29 cellular contexts compared by ENCODE assay signal in genomic region chr9:89943309-89943708, GRCh38.
"Had no signal": no experiment of that assay in that cellular context is flagged by ENCODE, and none has a peak within 500 bp of the region (broad histone marks: within the 10 kb centered on the region; RNA-seq: fewer than 3 reads in every experiment).

No MANE protein-coding gene starts in this region.

- H3K27ac Mint-ChIP-seq: activated CD4-positive, alpha-beta memory T cell treated with anti-CD3 and anti-CD28 coated beads for 36 hours; activated CD4-positive, alpha-beta T cell treated with anti-CD3 and anti-CD28 coated beads for 36 hours; activated CD4-positive, alpha-beta T cell treated with anti-CD3 and anti-CD28 coated beads, Interleukin-2, amount 10 ng/mL, durations not matched to agents 24 days and 14 days; activated CD8-positive, alpha-beta T cell treated with anti-CD3 and anti-CD28 coated beads, Interleukin-2, amount 10 ng/mL, durations not matched to agents 7 days and 5 days; activated naive CD4-positive, alpha-beta T cell treated with anti-CD3 and anti-CD28 coated beads, Interleukin-2, amount 10 ng/mL, durations not matched to agents 7 days and 5 days; activated naive CD4-positive, alpha-beta T cell treated with anti-CD3 and anti-CD28 coated beads, Interleukin-2, amount 50 U/mL, for 72 hours; activated naive CD8-positive, alpha-beta T cell treated with anti-CD3 and anti-CD28 coated beads, Interleukin-2, amount 10 ng/mL, durations not matched to agents 7 days and 5 days; activated T-cell treated with anti-CD3 and anti-CD28 coated beads, Interleukin-2, amount 50 U/mL, for 24 hours; activated T-cell treated with anti-CD3 and anti-CD28 coated beads, Interleukin-2, amount 50 U/mL, for 72 hours; brain; dendritic cell treated with granulocyte-macrophage colony-stimulating factor and Interleukin-4, amounts not matched to agents 40 ng/mL and 50 ng/mL, for 4 days had no signal

- H3K27ac ChIP-seq: ascending aorta, breast epithelium, cardiac muscle cell, coronary artery, dorsolateral prefrontal cortex, foreskin keratinocyte, gastrocnemius medialis had no signal

- H3K4me3 ChIP-seq: ascending aorta, breast epithelium, cardiac muscle cell, coronary artery, dorsolateral prefrontal cortex, esophagus muscularis mucosa, gastrocnemius medialis had no signal

- H3K4me1 Mint-ChIP-seq: activated naive CD4-positive, alpha-beta T cell treated with anti-CD3 and anti-CD28 coated beads, Interleukin-2, amount 10 ng/mL, durations not matched to agents 7 days and 5 days; activated naive CD8-positive, alpha-beta T cell treated with anti-CD3 and anti-CD28 coated beads, Interleukin-2, amount 10 ng/mL, durations not matched to agents 7 days and 5 days; central memory CD8-positive, alpha-beta T cell had no signal

- H3K9me3 Mint-ChIP-seq: activated CD4-positive, alpha-beta memory T cell treated with anti-CD3 and anti-CD28 coated beads for 36 hours; activated naive CD4-positive, alpha-beta T cell treated with anti-CD3 and anti-CD28 coated beads, Interleukin-2, amount 10 ng/mL, durations not matched to agents 7 days and 5 days; activated naive CD8-positive, alpha-beta T cell treated with anti-CD3 and anti-CD28 coated beads, Interleukin-2, amount 10 ng/mL, durations not matched to agents 7 days and 5 days; activated T-cell treated with anti-CD3 and anti-CD28 coated beads, Interleukin-2, amount 50 U/mL, for 24 hours; central memory CD8-positive, alpha-beta T cell; dendritic cell treated with granulocyte-macrophage colony-stimulating factor and Interleukin-4, amounts not matched to agents 40 ng/mL and 50 ng/mL, for 4 days had no signal

- H3K36me3 Mint-ChIP-seq: activated CD4-positive, alpha-beta memory T cell treated with anti-CD3 and anti-CD28 coated beads for 36 hours; activated naive CD4-positive, alpha-beta T cell treated with anti-CD3 and anti-CD28 coated beads, Interleukin-2, amount 10 ng/mL, durations not matched to agents 7 days and 5 days; activated naive CD8-positive, alpha-beta T cell treated with anti-CD3 and anti-CD28 coated beads, Interleukin-2, amount 10 ng/mL, durations not matched to agents 7 days and 5 days; brain had no signal

- H3K27me3 ChIP-seq: ascending aorta, cardiac muscle cell, esophagus muscularis mucosa, gastrocnemius medialis had no signal

- H3K9me3 ChIP-seq: ascending aorta, breast epithelium, esophagus muscularis mucosa, gastrocnemius medialis had no signal

- H3K36me3 ChIP-seq: ascending aorta, breast epithelium, cardiac muscle cell, esophagus muscularis mucosa, gastrocnemius medialis had no signal

- H3K4me3 Mint-ChIP-seq: activated CD4-positive, alpha-beta memory T cell treated with anti-CD3 and anti-CD28 coated beads for 36 hours; activated CD4-positive, alpha-beta T cell treated with anti-CD3 and anti-CD28 coated beads for 36 hours; activated CD4-positive, alpha-beta T cell treated with anti-CD3 and anti-CD28 coated beads, Interleukin-2, amount 10 ng/mL, durations not matched to agents 24 days and 14 days; activated CD8-positive, alpha-beta T cell treated with anti-CD3 and anti-CD28 coated beads, Interleukin-2, amount 10 ng/mL, durations not matched to agents 7 days and 5 days; activated naive CD4-positive, alpha-beta T cell treated with anti-CD3 and anti-CD28 coated beads, Interleukin-2, amount 10 ng/mL, durations not matched to agents 7 days and 5 days; activated naive CD8-positive, alpha-beta T cell treated with anti-CD3 and anti-CD28 coated beads, Interleukin-2, amount 10 ng/mL, durations not matched to agents 7 days and 5 days; activated T-cell treated with anti-CD3 and anti-CD28 coated beads, Interleukin-2, amount 50 U/mL, for 24 hours; activated T-cell treated with anti-CD3 and anti-CD28 coated beads, Interleukin-2, amount 50 U/mL, for 72 hours; brain; central memory CD8-positive, alpha-beta T cell; dendritic cell treated with granulocyte-macrophage colony-stimulating factor and Interleukin-4, amounts not matched to agents 40 ng/mL and 50 ng/mL, for 4 days had no signal

- H3K4me1 ChIP-seq: breast epithelium, foreskin keratinocyte had no signal

- DNase-seq: activated CD4-positive, alpha-beta memory T cell treated with anti-CD3 and anti-CD28 coated beads for 36 hours; activated CD4-positive, alpha-beta T cell treated with anti-CD3 and anti-CD28 coated beads for 36 hours; activated CD4-positive, alpha-beta T cell treated with anti-CD3 and anti-CD28 coated beads, Interleukin-2, amount 10 ng/mL, durations not matched to agents 24 days and 14 days; activated CD4-positive, CD25-positive, alpha-beta regulatory T cell; activated CD4-positive, CD25-positive, alpha-beta regulatory T cell treated with anti-CD3 and anti-CD28 coated beads, Interleukin-2, amount 50 U/mL, for 72 hours; activated CD8-positive, alpha-beta T cell treated with anti-CD3 and anti-CD28 coated beads, Interleukin-2, amount 10 ng/mL, durations not matched to agents 7 days and 5 days; activated gamma-delta T cell; activated naive CD4-positive, alpha-beta T cell; activated naive CD4-positive, alpha-beta T cell treated with anti-CD3 and anti-CD28 coated beads, Interleukin-2, amount 10 ng/mL, durations not matched to agents 7 days and 5 days; activated naive CD8-positive, alpha-beta T cell treated with anti-CD3 and anti-CD28 coated beads, Interleukin-2, amount 10 ng/mL, durations not matched to agents 7 days and 5 days; activated T-cell treated with anti-CD3 and anti-CD28 coated beads for 4 hours; activated T-cell treated with anti-CD3 and anti-CD28 coated beads, Interleukin-2, amount 50 U/mL, for 24 hours; activated T-cell treated with anti-CD3 and anti-CD28 coated beads, Interleukin-2, amount 50 U/mL, for 72 hours; dorsolateral prefrontal cortex; effector memory CD4-positive, alpha-beta T cell; erythroblast; foreskin keratinocyte; gastrocnemius medialis; glutamatergic neuron; T-helper 2 cell had no signal
